ENCODE assay signal across 1 cellular context in genomic region chr5:93208156-93208895, GRCh38.
TF ChIP-seq lines count a peak whose summit lies in the region.

No MANE protein-coding gene starts in this region.

TF ChIP-seq in H1, 55 proteins besides CTCF, POLR2A, EP300 and RAD21:
- TF ChIP-seq CHD7 (IDR thresholded peaks at IDR 0.05; ENCODE audit: insufficient replicate concordance, low read length) (no peak), CEBPB (IDR thresholded peaks at IDR 0.05; ENCODE audit: low read depth, low read length) (no peak)
